Comparison of ENCODE assay signal across 16 cellular contexts in the genomic region with DNA sequence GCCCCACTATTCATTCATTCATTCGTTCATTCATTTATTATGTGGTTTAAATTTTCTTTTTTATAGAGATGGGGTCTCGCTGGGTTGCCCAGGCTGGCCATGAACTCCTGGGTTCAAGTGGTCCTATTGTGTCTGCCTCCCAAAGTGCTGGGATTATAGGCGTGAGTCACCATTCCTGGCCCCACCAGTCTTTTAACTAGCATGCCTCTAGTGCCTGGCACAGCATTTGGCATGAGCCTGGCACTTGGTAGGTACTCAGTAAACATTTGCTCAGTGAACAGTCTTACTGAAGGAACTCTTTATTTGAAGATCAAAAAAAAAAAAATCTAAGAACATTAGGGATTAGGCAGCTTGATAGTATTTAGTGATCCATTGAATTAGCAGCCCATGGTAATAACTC.
DNase-seq lines count a peak whose midpoint lies in the region; ATAC-seq and TF ChIP-seq lines count a peak whose summit lies in the region.
"Had no signal": no experiment of that assay in that cellular context is flagged by ENCODE, and none has a peak within 500 bp of the region (broad histone marks: within the 10 kb centered on the region; RNA-seq: fewer than 3 reads in every experiment).

No MANE protein-coding gene starts in this region.

- H3K36me3 Mint-ChIP-seq in naive thymus-derived CD8-positive, alpha-beta T cell = peaks cover 0 to 61% (median 17%) of the 10 kb centered on the region in 3 donors

- H3K27ac Mint-ChIP-seq in naive thymus-derived CD8-positive, alpha-beta T cell = peak overlapping the region in 1 of 10 donors; percentile 28
- H3K27ac Mint-ChIP-seq: CD4-positive, alpha-beta T cell had no signal

- TF ChIP-seq POLR2A in heart left ventricle (IDR thresholded peaks at IDR 0.05) = no peak

- TF ChIP-seq CTCF in 22Rv1 (IDR thresholded peaks at IDR 0.05) = no peak
- no peak for TF ChIP-seq CTCF in LNCaP clone FGC (IDR thresholded peaks at IDR 0.05; ENCODE audit: control insufficient read depth, extremely low read depth, insufficient read depth)
- TF ChIP-seq CTCF in heart left ventricle (IDR thresholded peaks at IDR 0.05) = no peak

- peaks cover 0 to 19% (median 9%) of the 10 kb centered on the region in 4 donors for H3K4me1 Mint-ChIP-seq in naive thymus-derived CD8-positive, alpha-beta T cell

- DNase-seq in LNCaP clone FGC (ENCODE audit: low read depth) (peak; percentile 83), left colon (no peak), renal cortical epithelial cell (ENCODE audit: low read depth) (peak; percentile 9), NCI-H1092 treated with DMSO at 0.1 percent for 48 hours (lab: John Stamatoyannopoulos, UW) (no peak), heart left ventricle (no peak)
- no peak for DNase-seq in naive thymus-derived CD8-positive, alpha-beta T cell
- DNase-seq: Caco-2; CD4-positive, alpha-beta T cell; KBM-7; NCI-H1092; NCI-H2081; SHP77 had no signal

- POLR2A ChIA-PET in naive thymus-derived CD8-positive, alpha-beta T cell (lab: Charles Lee) = interaction anchor here (0.7 kb wide), 1 partner anchor 1631 kb away, joined by 4 read pairs; no protein-coding TSS in a partner anchor

- H3K9me3 Mint-ChIP-seq in naive thymus-derived CD8-positive, alpha-beta T cell = no peaks in the 10 kb centered on the region
- H3K9me3 Mint-ChIP-seq: CD4-positive, alpha-beta T cell had no signal

- H3K27me3 Mint-ChIP-seq in naive thymus-derived CD8-positive, alpha-beta T cell = no peaks in the 10 kb centered on the region
- H3K27me3 Mint-ChIP-seq: CD4-positive, alpha-beta T cell had no signal

- no peak overlapping the region for H3K4me3 Mint-ChIP-seq in naive thymus-derived CD8-positive, alpha-beta T cell
- H3K4me3 Mint-ChIP-seq: CD4-positive, alpha-beta T cell had no signal

- H3K4me3 ChIP-seq in LNCaP clone FGC (ENCODE audit: low read depth, low read length) (no peak overlapping the region), heart left ventricle (no peak overlapping the region)
- H3K4me3 ChIP-seq: SK-N-MC had no signal

- H3K36me3 ChIP-seq in heart left ventricle = peaks cover 0 to 20% (median 10%) of the 10 kb centered on the region in 9 donors

- intact Hi-C loops in left colon (cut with DNase I, micrococcal nuclease) = no loop called here
- intact Hi-C loops in heart left ventricle (cut with DNase I) = no loop called here

- ATAC-seq in left colon (peak; percentile 32), HG02852 (IDR thresholded peaks at IDR 0.05; ENCODE audit: unreplicated experiment) (no peak), heart left ventricle (no peak)
- no peak for ATAC-seq in naive thymus-derived CD8-positive, alpha-beta T cell
- ATAC-seq: HepG2 had no signal

- no peaks in the 10 kb centered on the region for H3K9me3 ChIP-seq in heart left ventricle
- H3K9me3 ChIP-seq: Caco-2 had no signal

- no peaks in the 10 kb centered on the region for H3K27me3 ChIP-seq in heart left ventricle

- WGBS in heart left ventricle, 4 donors = 92 to 99% (median 95%) methylated on average over 3 of the region's 3 CpGs

- H3K27ac ChIP-seq in 22Rv1 (0 out of 2 replicates have a peak overlapping the region, but pooled peaks have one; percentile 7), heart left ventricle (no peak overlapping the region)
- H3K27ac ChIP-seq: SK-N-MC had no signal

- peaks cover 0 to 11% (median 0%) of the 10 kb centered on the region in 12 donors for H3K4me1 ChIP-seq in heart left ventricle
- H3K4me1 ChIP-seq: Caco-2 had no signal

Comparison
In these comparisons a context has a peak if more than half of its experiments do, and no peak if none do; other contexts are left out.
1. DNase-seq: peak in LNCaP clone FGC (single experiment) and renal cortical epithelial cell (single experiment); none in left colon (0 of 2), naive thymus-derived CD8-positive, alpha-beta T cell (0 of 10), NCI-H1092 treated with DMSO at 0.1 percent for 48 hours (single experiment) and heart left ventricle (0 of 5).